Comparison of ENCODE assay signal across 9 cellular contexts in the genomic region with DNA sequence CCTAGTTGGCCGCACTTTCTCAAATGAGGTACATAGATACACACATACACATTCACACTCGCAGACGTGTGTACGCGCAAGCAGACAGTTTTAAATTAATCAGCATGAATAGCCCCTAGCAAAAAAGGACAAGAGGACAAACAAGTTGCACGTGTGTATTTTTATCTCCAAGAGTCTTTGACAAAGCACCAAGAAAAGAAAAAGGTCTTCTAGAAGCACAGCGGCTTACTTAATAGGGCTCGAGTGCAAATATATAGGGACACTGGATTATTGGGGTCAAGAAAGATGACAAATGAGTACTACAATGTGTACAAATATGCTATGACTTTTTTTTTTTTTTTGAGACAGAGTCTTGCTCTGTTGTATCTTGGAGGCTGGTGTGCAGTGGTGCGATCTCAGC. TPM values are rescaled to one million over a fixed set of nuclear protein-coding genes. Genes with fewer than 3 reads are reported as not detected.
DNase-seq lines count a peak whose midpoint lies in the region; ATAC-seq, FAIRE-seq and TF ChIP-seq lines count a peak whose summit lies in the region.
"Had no signal": no experiment of that assay in that cellular context is flagged by ENCODE, and none has a peak within 500 bp of the region (broad histone marks: within the 10 kb centered on the region; RNA-seq: fewer than 3 reads in every experiment).

No MANE protein-coding gene starts in this region.

- H3K4me1 Mint-ChIP-seq in CD4-positive, alpha-beta T cell (ENCODE audit: low read depth), result peaks cover 45% of the 10 kb centered on the region
- H3K4me1 Mint-ChIP-seq in neural progenitor cell, result peaks cover 34% of the 10 kb centered on the region

- H3K4me2 ChIP-seq in K562 (ENCODE audit: insufficient read depth, low read length) (peak overlapping the region; percentile 76; the same call in 1 of the 2 replicates), neural progenitor cell (peak overlapping the region; percentile 77)

- no peak for TF ChIP-seq RAD21 in K562 (CRISPR knock-in tag; conservative IDR thresholded peaks at IDR 0.05 in 1 of 2, IDR thresholded peaks at IDR 0.05 in 1 of 2)

- H3F3A ChIP-seq in neural progenitor cell (ENCODE audit: low read depth), result peaks cover 32% of the 10 kb centered on the region

- POLR2A ChIA-PET in CD4-positive, alpha-beta T cell (lab: Charles Lee), result interaction anchor here (0.5 to 3.8 kb wide), 4 partner anchors 96 to 305 kb away, joined by 3 to 23 read pairs (median 4); a partner anchor contains a TSS
- POLR2A ChIA-PET in K562 (lab: Yijun Ruan, JAX), result interaction anchor here (0.6 kb wide), 1 partner anchor 666 kb away, joined by 3 read pairs; no protein-coding TSS in a partner anchor

- in situ Hi-C loops in K562 (cut with MboI), result no loop called here

- TF ChIP-seq EP300 in K562 (IDR thresholded peaks at IDR 0.05; ENCODE audit: low read length), result no peak

- H3K4me1 ChIP-seq in HUES48 (ENCODE audit: control insufficient read depth, insufficient read depth, low read length), result peaks cover 11% of the 10 kb centered on the region
- H3K4me1 ChIP-seq in K562 (replicated peaks in 1 of 2; ENCODE audit: control insufficient read depth in 2 of 2, insufficient read depth in 2 of 2, low read length in 2 of 2), result peaks cover 7 to 17% of the 10 kb centered on the region in 2 experiments; a peak in 4 of 5 replicates
- H3K4me1 ChIP-seq in neural progenitor cell, result peaks cover 12% of the 10 kb centered on the region

- H3K4me3 ChIP-seq in HUES48 (ENCODE audit: low read depth, low read length) (peak overlapping the region; percentile 64), K562 (no peak overlapping the region), neural progenitor cell (peak overlapping the region; percentile 61)

- ATAC-seq in CD4-positive, alpha-beta T cell (ENCODE audit: poor library complexity), result no peak
- ATAC-seq in K562, result no peak
- no peak for ATAC-seq in GM21423 (IDR thresholded peaks at IDR 0.05; ENCODE audit: unreplicated experiment)

- H3K36me3 Mint-ChIP-seq in CD4-positive, alpha-beta T cell (ENCODE audit: low read depth), result peaks cover 26% of the 10 kb centered on the region
- peaks cover 5% of the 10 kb centered on the region for H3K36me3 Mint-ChIP-seq in neural progenitor cell

- no peaks in the 10 kb centered on the region for H3K9me3 Mint-ChIP-seq in CD4-positive, alpha-beta T cell
- no peaks in the 10 kb centered on the region for H3K9me3 Mint-ChIP-seq in neural progenitor cell

- WGBS in K562 (ENCODE audit: insufficient coverage, low coverage, missing lambda C conversion rate), result 88% methylated on average over 5 of the region's 9 CpGs

- H3K36me3 ChIP-seq in HUES48 (ENCODE audit: control insufficient read depth, insufficient read depth, low read length), result no peaks in the 10 kb centered on the region
- H3K36me3 ChIP-seq in K562 (ENCODE audit: control insufficient read depth, insufficient read depth, low read length), result no peaks in the 10 kb centered on the region
- no peaks in the 10 kb centered on the region for H3K36me3 ChIP-seq in neural progenitor cell

- peak overlapping the region; percentile 91 for H3K4me3 Mint-ChIP-seq in CD4-positive, alpha-beta T cell
- H3K4me3 Mint-ChIP-seq in neural progenitor cell, result peak overlapping the region; percentile 89

- no peaks in the 10 kb centered on the region for H3K9me1 ChIP-seq in K562 (ENCODE audit: control insufficient read depth, insufficient read depth, low read length)

- DNase-seq in CD4-positive, alpha-beta T cell, result no peak
- DNase-seq in K562 (ENCODE audit: extremely low read depth in 1 of 4, low spot score in 3 of 4) (no peak), neural progenitor cell (ENCODE audit: low spot score) (no peak), SHP77 (lab: John Stamatoyannopoulos, UW) (no peak), KG1 (lab: John Stamatoyannopoulos, UW) (no peak), NOMO-1 treated with DMSO at 0.1 percent for 48 hours (lab: John Stamatoyannopoulos, UW; ENCODE audit: unreplicated experiment) (no peak)
- DNase-seq: cortex of kidney had no signal

- H3K27ac ChIP-seq in CD4-positive, alpha-beta T cell (ENCODE audit: low read depth, low read length), result no peak overlapping the region
- H3K27ac ChIP-seq in HUES48 (ENCODE audit: low read depth, low read length) (no peak overlapping the region), K562 (ENCODE audit: extremely low read depth, low read depth, low read length) (no peak overlapping the region), neural progenitor cell (no peak overlapping the region)

- H3K9ac ChIP-seq in HUES48 (ENCODE audit: low read depth, low read length), result no peak overlapping the region
- no peak overlapping the region for H3K9ac ChIP-seq in K562 (ENCODE audit: insufficient read depth in 1 of 2, low read depth in 2 of 2, low read length in 2 of 2)
- H3K9ac ChIP-seq in neural progenitor cell, result no peak overlapping the region

- no peaks in the 10 kb centered on the region for H3K27me3 ChIP-seq in CD4-positive, alpha-beta T cell (ENCODE audit: control insufficient read depth, insufficient read depth, low read length)
- peaks cover 37% of the 10 kb centered on the region for H3K27me3 ChIP-seq in HUES48 (ENCODE audit: control insufficient read depth, insufficient read depth, low read length)
- H3K27me3 ChIP-seq in K562 (ENCODE audit: control insufficient read depth in 2 of 2, insufficient read depth in 2 of 2, low read length in 2 of 2), result peaks cover 0 to 4% of the 10 kb centered on the region in 2 experiments; a peak in 1 of 5 replicates
- H3K27me3 ChIP-seq in neural progenitor cell, result peaks cover 56% of the 10 kb centered on the region

- no peak for TF ChIP-seq POLR2A in K562 (conservative IDR thresholded peaks at IDR 0.05)

- H2AFZ ChIP-seq in K562 (ENCODE audit: low read depth, low read length) (peak overlapping the region; percentile 91), neural progenitor cell (replicated peaks) (no peak overlapping the region)

- intact Hi-C loops in CD4-positive, alpha-beta T cell (cut with DNase I, micrococcal nuclease), result loop anchor here (5.0 to 10.0 kb wide), 2 partner anchors 116 to 606 kb away; a partner anchor contains a TSS
- intact Hi-C loops in K562 (cut with micrococcal nuclease), result loop anchor here (5.0 kb wide), 1 partner anchor 189 kb away; no protein-coding TSS in a partner anchor

- CTCF ChIA-PET in CD4-positive, alpha-beta T cell (lab: Charles Lee), result interaction anchor here (0.7 to 2.6 kb wide), 2 partner anchors 305 kb away, joined by 4 to 36 read pairs; no protein-coding TSS in a partner anchor
- CTCF ChIA-PET in K562 (lab: Yijun Ruan, JAX; ENCODE audit: low intra/inter-chr PET ratio), result interaction anchor here (0.7 kb wide), 1 partner anchor 162 kb away, joined by 3 read pairs; no protein-coding TSS in a partner anchor

- H4K20me1 ChIP-seq in K562 (replicated peaks; ENCODE audit: control insufficient read depth, insufficient read depth, low read length) (no peaks in the 10 kb centered on the region), neural progenitor cell (ENCODE audit: low read depth) (peaks cover 8% of the 10 kb centered on the region)

- peak overlapping the region; percentile 95 for H3K27ac Mint-ChIP-seq in CD4-positive, alpha-beta T cell
- H3K27ac Mint-ChIP-seq in neural progenitor cell, result no peak overlapping the region

- H3K9me3 ChIP-seq in CD4-positive, alpha-beta T cell (ENCODE audit: control insufficient read depth, low read length), result no peaks in the 10 kb centered on the region
- H3K9me3 ChIP-seq in HUES48 (ENCODE audit: control insufficient read depth, insufficient read depth, low read length) (no peaks in the 10 kb centered on the region), K562 (replicated peaks; ENCODE audit: control insufficient read depth, insufficient read depth, low read depth, low read length) (no peaks in the 10 kb centered on the region), neural progenitor cell (ENCODE audit: low read depth) (no peaks in the 10 kb centered on the region)

- H3K27me3 Mint-ChIP-seq in CD4-positive, alpha-beta T cell, result no peaks in the 10 kb centered on the region
- H3K27me3 Mint-ChIP-seq in neural progenitor cell (ENCODE audit: insufficient read depth, low read depth), result peaks cover 13% of the 10 kb centered on the region

- TF ChIP-seq CTCF in CD4-positive, alpha-beta T cell (IDR thresholded peaks at IDR 0.05), result no peak
- TF ChIP-seq CTCF in K562 (IDR thresholded peaks at IDR 0.05 in 2 of 3, conservative IDR thresholded peaks at IDR 0.05 in 1 of 3; ENCODE audit: insufficient read depth in 2 of 3, low read depth in 1 of 3, low read length in 3 of 3), result no peak
- no peak for TF ChIP-seq CTCF in neural progenitor cell (IDR thresholded peaks at IDR 0.05)

- H3K79me2 ChIP-seq in K562 (ENCODE audit: control insufficient read depth, insufficient read depth, low read length) (no peaks in the 10 kb centered on the region), neural progenitor cell (ENCODE audit: low read depth) (no peaks in the 10 kb centered on the region)

- no peak for FAIRE-seq in K562 (lab: Jason Lieb, UNC)

- BruUV-seq in K562 (replicated peaks; lab: Mats Ljungman, UMichigan), result no TSS peak

RNA-seq across cellular contexts. Expression of a gene that starts 1.7 kb away (rescaled TPM):
- 10 to 100 TPM; 40.1 to 40.3 TPM for total RNA-seq in CD4-positive, alpha-beta T cell
- total RNA-seq in K562 (2011; cell fraction: chromatin; rRNA removed; ENCODE audit: low replicate concordance), result 1.1 and 2.6 TPM in 2 replicates
- total RNA-seq in K562 (2011; cell fraction: nucleolus; rRNA removed), result 1.0 and 1.2 TPM in 2 replicates
- total RNA-seq in K562 (2011; cell fraction: nucleoplasm; rRNA removed), result 2.5 and 3.2 TPM in 2 replicates
- 0.50 and 0.65 TPM in 2 replicates for total RNA-seq in K562 (2014; rRNA removed)
- 0.80 and 0.91 TPM in 2 replicates for total RNA-seq in K562 (2014; rRNA removed; fragmentation: Illumina TruSeq; extraction: Trizol)
- total RNA-seq in K562 (2015; rRNA removed; fragmentation: Illumina TruSeq; extraction: Trizol), result 0.76 and 0.98 TPM in 2 replicates
- total RNA-seq in K562 (2021), result 1.1 and 1.2 TPM in 2 replicates
- polyA plus RNA-seq in K562 (2011; rRNA removed), result 0.43 and 0.78 TPM in 2 replicates
- 0.37 and 0.61 TPM in 2 replicates for polyA plus RNA-seq in K562 (2011; cell fraction: cytosol; rRNA removed)
- polyA plus RNA-seq in K562 (2011; cell fraction: nucleus; rRNA removed), result 0.44 and 0.75 TPM in 2 replicates
- polyA plus RNA-seq in K562 (2012), result 0.66 and 0.75 TPM in 2 replicates
- 0.65 and 0.72 TPM in 2 replicates for polyA plus RNA-seq in K562 (2014; fragmentation: Illumina TruSeq; extraction: Trizol)
- polyA plus RNA-seq in K562 (2014; fragmentation: Nextera tagmentation; extraction: Ambion mirVana), result under 1 TPM; 0.10 to 0.18 TPM
- polyA plus RNA-seq in K562 (2014; rRNA removed), result 0.23 and 0.62 TPM in 2 replicates
- polyA minus RNA-seq in K562 (2011; rRNA and poly(A)+ RNA removed), result 1.3 and 2.3 TPM in 2 replicates
- polyA minus RNA-seq in K562 (2011; cell fraction: cytosol; rRNA and poly(A)+ RNA removed), result 0.82 and 1.0 TPM in 2 replicates
- polyA minus RNA-seq in K562 (2011; cell fraction: nucleus; rRNA and poly(A)+ RNA removed), result 2.4 and 2.8 TPM in 2 replicates
- total RNA-seq in neural progenitor cell (ENCODE audit: low replicate concordance), result 4.2 and 4.9 TPM in 2 replicates

RNA-seq across cellular contexts. Expression of a gene that starts 45.7 kb away (rescaled TPM):
- 10 to 100 TPM; 21.1 to 23.5 TPM for total RNA-seq in CD4-positive, alpha-beta T cell
- 33.0 and 35.3 TPM in 2 replicates for total RNA-seq in K562 (2011; cell fraction: chromatin; rRNA removed; ENCODE audit: low replicate concordance)
- total RNA-seq in K562 (2011; cell fraction: nucleolus; rRNA removed), result 30.9 and 34.0 TPM in 2 replicates
- 47.4 and 52.4 TPM in 2 replicates for total RNA-seq in K562 (2011; cell fraction: nucleoplasm; rRNA removed)
- total RNA-seq in K562 (2014; rRNA removed), result 11.3 and 12.4 TPM in 2 replicates
- total RNA-seq in K562 (2014; rRNA removed; fragmentation: Illumina TruSeq; extraction: Trizol), result 12.6 and 13.5 TPM in 2 replicates
- 7.3 and 8.3 TPM in 2 replicates for total RNA-seq in K562 (2015; rRNA removed; fragmentation: Illumina TruSeq; extraction: Trizol)
- 19.8 and 24.7 TPM in 2 replicates for total RNA-seq in K562 (2021)
- polyA plus RNA-seq in K562 (2011; rRNA removed), result 10.9 and 17.7 TPM in 2 replicates
- polyA plus RNA-seq in K562 (2011; cell fraction: cytosol; rRNA removed), result 7.5 and 11.9 TPM in 2 replicates
- polyA plus RNA-seq in K562 (2011; cell fraction: nucleus; rRNA removed), result 12.1 and 14.4 TPM in 2 replicates
- 12.4 and 17.1 TPM in 2 replicates for polyA plus RNA-seq in K562 (2012)
- 15.5 and 15.8 TPM in 2 replicates for polyA plus RNA-seq in K562 (2014; fragmentation: Illumina TruSeq; extraction: Trizol)
- polyA plus RNA-seq in K562 (2014; fragmentation: Nextera tagmentation; extraction: Ambion mirVana), result 1 to 10 TPM; 4.0 to 5.3 TPM
- polyA plus RNA-seq in K562 (2014; rRNA removed), result 10.8 TPM in 2 replicates
- 17.6 and 22.3 TPM in 2 replicates for polyA minus RNA-seq in K562 (2011; rRNA and poly(A)+ RNA removed)
- 8.9 and 16.7 TPM in 2 replicates for polyA minus RNA-seq in K562 (2011; cell fraction: cytosol; rRNA and poly(A)+ RNA removed)
- 10.0 and 13.8 TPM in 2 replicates for polyA minus RNA-seq in K562 (2011; cell fraction: nucleus; rRNA and poly(A)+ RNA removed)
- total RNA-seq in neural progenitor cell (ENCODE audit: low replicate concordance), result 20.6 and 21.2 TPM in 2 replicates
